Comparison of ENCODE assay signal across 8 cellular contexts in the genomic region with DNA sequence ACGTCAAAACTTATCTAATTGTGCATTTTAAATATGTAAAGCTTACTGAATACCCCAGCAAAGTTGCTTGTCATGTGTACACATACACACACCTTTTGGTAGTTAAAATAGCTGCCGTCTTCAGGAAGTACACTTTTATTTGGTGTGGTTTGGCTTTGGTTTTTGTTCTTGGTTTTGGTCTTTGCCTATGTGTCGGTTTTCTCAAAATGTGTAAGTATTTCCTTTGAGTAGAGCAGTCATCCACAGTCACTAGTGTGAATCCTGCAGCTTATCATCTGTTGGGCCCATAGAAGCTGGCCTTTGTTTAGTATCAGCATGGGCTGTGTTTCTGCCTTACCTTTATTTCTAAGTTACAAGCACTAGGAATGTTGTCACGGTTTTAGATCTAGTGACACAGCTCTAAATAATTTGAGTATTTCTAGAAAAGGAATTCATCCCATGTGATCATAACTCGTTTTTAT. TPM values are rescaled to one million over a fixed set of nuclear protein-coding genes. Genes with fewer than 3 reads are reported as not detected.
DNase-seq lines count a peak whose midpoint lies in the region; ATAC-seq and TF ChIP-seq lines count a peak whose summit lies in the region.

No MANE protein-coding gene starts in this region.

- no peak for TF ChIP-seq EP300 in gastroesophageal sphincter (IDR thresholded peaks at IDR 0.05)

- DNase-seq in left ventricle myocardium inferior = no peak
- no peak for DNase-seq in Right ventricle myocardium superior
- DNase-seq in T-helper 2 cell treated with Interferon-gamma antibody and Interleukin-4, amounts not matched to agents 5 μg/mL and 100 μg/mL, for 36 hours (ENCODE audit: low spot score) = peak; percentile 43
- no peak for DNase-seq in smooth muscle cell (lab: John Stamatoyannopoulos, UW; ENCODE audit: unreplicated experiment)
- no peak for DNase-seq in NCI-H1105 (lab: John Stamatoyannopoulos, UW)
- DNase-seq in H4 (ENCODE audit: low spot score) = no peak

- intact Hi-C loops in left ventricle myocardium inferior (cut with micrococcal nuclease) (no loop called here), Right ventricle myocardium superior (cut with DNase I) (loop anchor here (10.0 kb wide), 1 partner anchor 427 kb away; no protein-coding TSS in a partner anchor)

- H3K9ac ChIP-seq in smooth muscle cell (ENCODE audit: low read depth) = peak overlapping the region; percentile 90

- H3K9me3 ChIP-seq in left ventricle myocardium inferior (replicated peaks) (no peaks in the 10 kb centered on the region), gastroesophageal sphincter (no peaks in the 10 kb centered on the region), smooth muscle cell (replicated peaks; ENCODE audit: low read depth) (no peaks in the 10 kb centered on the region)

- H3K27ac ChIP-seq in left ventricle myocardium inferior (replicated peaks) (peak overlapping the region; percentile 76), gastroesophageal sphincter (peak overlapping the region; percentile 72 to 92 (median 81)), smooth muscle cell (ENCODE audit: low read depth) (peak overlapping the region; percentile 93)

- H3K4me1 ChIP-seq in left ventricle myocardium inferior = peaks cover 9% of the 10 kb centered on the region
- H3K4me1 ChIP-seq in gastroesophageal sphincter = peaks cover 0 to 55% (median 9%) of the 10 kb centered on the region in 3 donors
- H3K4me1 ChIP-seq in smooth muscle cell (ENCODE audit: low read depth) = peaks cover 39% of the 10 kb centered on the region

- H3K4me1 Mint-ChIP-seq in T-helper 2 cell treated with Interferon-gamma antibody and Interleukin-4, amounts not matched to agents 5 μg/mL and 100 μg/mL, for 36 hours (ENCODE audit: low read depth) = peaks cover 62% of the 10 kb centered on the region

- H3K36me3 ChIP-seq in left ventricle myocardium inferior (peaks cover 10% of the 10 kb centered on the region), gastroesophageal sphincter (peaks cover 4 to 11% of the 10 kb centered on the region in 2 donors), smooth muscle cell (ENCODE audit: low read depth) (peaks cover 12% of the 10 kb centered on the region)

- H3K79me2 ChIP-seq in smooth muscle cell (ENCODE audit: low read depth) = peaks cover 70% of the 10 kb centered on the region

- peak overlapping the region; percentile 92 for H3K27ac Mint-ChIP-seq in T-helper 2 cell treated with Interferon-gamma antibody and Interleukin-4, amounts not matched to agents 5 μg/mL and 100 μg/mL, for 36 hours

- no peaks in the 10 kb centered on the region for H3K27me3 ChIP-seq in left ventricle myocardium inferior (ENCODE audit: low read depth)
- H3K27me3 ChIP-seq in gastroesophageal sphincter = no peaks in the 10 kb centered on the region
- H3K27me3 ChIP-seq in smooth muscle cell (ENCODE audit: low read depth) = no peaks in the 10 kb centered on the region

- no peak for TF ChIP-seq CTCF in left ventricle myocardium inferior (IDR thresholded peaks at IDR 0.05; ENCODE audit: borderline replicate concordance)
- TF ChIP-seq CTCF in gastroesophageal sphincter (IDR thresholded peaks at IDR 0.05) = no peak
- no peak for TF ChIP-seq CTCF in smooth muscle cell (IDR thresholded peaks at IDR 0.05; ENCODE audit: borderline replicate concordance, insufficient read depth, poor library complexity, severe bottlenecking)

- no peaks in the 10 kb centered on the region for H3K9me3 Mint-ChIP-seq in T-helper 2 cell treated with Interferon-gamma antibody and Interleukin-4, amounts not matched to agents 5 μg/mL and 100 μg/mL, for 36 hours

- H4K20me1 ChIP-seq in smooth muscle cell (ENCODE audit: low read depth) = peaks cover 55% of the 10 kb centered on the region

- peak overlapping the region; percentile 96 for H3K4me2 ChIP-seq in smooth muscle cell

- no peak overlapping the region for H2AFZ ChIP-seq in smooth muscle cell (ENCODE audit: low read depth)

- H3F3A ChIP-seq in smooth muscle cell (ENCODE audit: low read depth) = peaks cover 35% of the 10 kb centered on the region

- no peak for TF ChIP-seq POLR2A in gastroesophageal sphincter (IDR thresholded peaks at IDR 0.05)

- WGBS in gastroesophageal sphincter (ENCODE audit: low coverage in 1 of 2), 2 donors = 12 to 21% methylated on average over 3 to 5 of the region's 5 CpGs
- WGBS in smooth muscle cell (ENCODE audit: low lambda C conversion rate) = 7% methylated on average over 5 of the region's 5 CpGs

- no peak for ATAC-seq in Right ventricle myocardium superior (ENCODE audit: poor library complexity)
- ATAC-seq in HG03045 (IDR thresholded peaks at IDR 0.05; ENCODE audit: unreplicated experiment) = peak; percentile 55
- no peak for ATAC-seq in gastroesophageal sphincter

- peaks cover 25% of the 10 kb centered on the region for H3K36me3 Mint-ChIP-seq in T-helper 2 cell treated with Interferon-gamma antibody and Interleukin-4, amounts not matched to agents 5 μg/mL and 100 μg/mL, for 36 hours (ENCODE audit: low read depth)

- peak overlapping the region; percentile 87 for H3K4me3 Mint-ChIP-seq in T-helper 2 cell treated with Interferon-gamma antibody and Interleukin-4, amounts not matched to agents 5 μg/mL and 100 μg/mL, for 36 hours

- peak overlapping the region; percentile 65 for H3K4me3 ChIP-seq in left ventricle myocardium inferior
- H3K4me3 ChIP-seq in gastroesophageal sphincter = peak overlapping the region; percentile 62 to 98
- peak overlapping the region; percentile 95 for H3K4me3 ChIP-seq in smooth muscle cell

- no peaks in the 10 kb centered on the region for H3K27me3 Mint-ChIP-seq in T-helper 2 cell treated with Interferon-gamma antibody and Interleukin-4, amounts not matched to agents 5 μg/mL and 100 μg/mL, for 36 hours (ENCODE audit: low read depth)

RNA-seq across cellular contexts. Expression of a gene that starts 35.3 kb away (rescaled TPM):
- total RNA-seq in left ventricle myocardium inferior = 11.3 TPM
- 15.6 TPM for total RNA-seq in Right ventricle myocardium superior
- 100 to 1,000 TPM; 288 to 401 (median 343) TPM for total RNA-seq in gastroesophageal sphincter
- total RNA-seq in smooth muscle cell = 123 and 131 TPM in 2 replicates
- 49.5 and 83.1 TPM in 2 replicates for polyA plus RNA-seq in smooth muscle cell
- 12.6 and 13.0 TPM in 2 replicates for total RNA-seq in H4 (2014; rRNA removed; shearing (Covaris generic))

RNA-seq across cellular contexts. Expression of a gene that starts 43.0 kb away (rescaled TPM):
- total RNA-seq in left ventricle myocardium inferior = 0.36 TPM
- 0.11 TPM for total RNA-seq in Right ventricle myocardium superior
- 1 to 10 TPM in 1 of 4 donors, under 1 TPM in 1, not detected in 2; 0.62 to 2.0 TPM for total RNA-seq in gastroesophageal sphincter
- not detected in 2 replicates for total RNA-seq in smooth muscle cell
- not detected in 2 replicates for polyA plus RNA-seq in smooth muscle cell
- total RNA-seq in H4 (2014; rRNA removed; shearing (Covaris generic)) = 0.25 TPM in 1 of 2 replicates, not detected in the other

RNA-seq across cellular contexts. Expression of a gene that starts 51.7 kb away (rescaled TPM):
- total RNA-seq in left ventricle myocardium inferior = not detected
- total RNA-seq in Right ventricle myocardium superior = not detected
- not detected for total RNA-seq in gastroesophageal sphincter
- total RNA-seq in smooth muscle cell = 15.1 and 24.3 TPM in 2 replicates
- polyA plus RNA-seq in smooth muscle cell = 16.5 and 18.1 TPM in 2 replicates
- total RNA-seq in H4 (2014; rRNA removed; shearing (Covaris generic)) = not detected in 2 replicates

Comparison
In these comparisons a context has a peak if more than half of its experiments do, and no peak if none do; other contexts are left out.
1. RNA of a gene that starts 51.7 kb away (total RNA-seq): 15.1 to 24.3 TPM in smooth muscle cell; not detected in left ventricle myocardium inferior (single experiment), not detected in Right ventricle myocardium superior (single experiment), not detected in gastroesophageal sphincter and not detected in H4; every median in the first group is over 10 times any median in the second.
2. Peak in every context shown above with its lines, with median percentiles within 50 percentile points of each other: H3K27ac ChIP-seq and H3K4me3 ChIP-seq.